Comparison of ENCODE assay signal across 8 cellular contexts in the genomic region with DNA sequence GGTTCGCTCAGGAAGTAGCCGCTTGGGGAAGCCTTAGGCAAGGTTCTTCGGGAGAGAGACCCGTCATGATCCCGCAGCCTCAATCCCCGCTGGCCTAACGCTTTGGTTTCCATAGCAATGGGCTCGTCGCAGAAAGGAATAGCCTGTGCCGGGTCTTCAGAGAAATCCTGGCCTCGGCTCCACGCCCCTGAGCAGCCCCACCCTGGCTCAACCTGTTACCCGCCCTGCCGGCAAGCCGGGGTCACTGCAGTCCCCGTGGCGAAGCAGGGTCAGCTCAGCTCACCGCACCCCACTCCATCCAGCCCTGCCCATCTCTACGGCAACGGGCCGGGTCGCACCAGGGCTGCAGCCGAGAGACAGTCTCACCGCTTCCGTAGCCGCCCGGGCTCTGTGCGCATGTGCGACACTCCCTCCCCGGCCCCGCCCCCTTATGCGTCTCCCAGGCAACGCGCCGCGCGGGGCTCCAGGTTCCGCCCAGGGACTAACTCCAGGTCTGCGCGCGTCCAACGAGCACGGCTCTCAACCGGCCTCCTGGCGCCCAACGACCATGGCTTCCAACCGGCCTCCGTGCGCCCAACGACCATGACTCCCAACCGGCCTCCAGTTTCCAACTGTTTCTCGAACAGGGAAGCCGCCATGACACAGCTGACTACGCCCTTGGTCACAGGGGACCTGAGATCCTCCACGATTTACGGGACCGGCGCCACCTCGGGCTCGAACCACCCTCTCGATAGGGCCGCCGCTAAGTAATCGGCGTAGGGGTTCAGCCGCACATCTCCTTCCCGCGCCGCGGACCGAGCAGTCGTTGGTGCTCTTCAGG. TPM values are rescaled to one million over a fixed set of nuclear protein-coding genes. Genes with fewer than 3 reads are reported as not detected.
DNase-seq lines count a peak whose midpoint lies in the region; ATAC-seq and TF ChIP-seq lines count a peak whose summit lies in the region.

Gene DUSP18 (minus strand): TSS at position 390 of the 820 bp plus-strand sequence. CDS start 3,872 bp downstream, outside the sequence.

- peak within 1 kb of the TSS; percentile 92 for H3K4me3 Mint-ChIP-seq in activated T-helper 17 cell treated with anti-CD3 and anti-CD28 coated beads, Interleukin-2, amount 50 U/mL, for 72 hours
- H3K4me3 Mint-ChIP-seq in naive thymus-derived CD8-positive, alpha-beta T cell: peak within 1 kb of the TSS; percentile 91 to 97 (median 94)
- peak within 1 kb of the TSS; percentile 98 for H3K4me3 Mint-ChIP-seq in stimulated activated naive B cell treated with anti-CD40 and anti-IgM and Interleukin-4, amounts not matched to agents 10 μg/mL and 1 μg/mL and 100 μg/mL, for 72 hours

- peak within 1 kb of the TSS; percentile 56 for H3K27ac ChIP-seq in GM23248

- H3K36me3 Mint-ChIP-seq in activated T-helper 17 cell treated with anti-CD3 and anti-CD28 coated beads, Interleukin-2, amount 50 U/mL, for 72 hours (ENCODE audit: low read depth): peaks cover 19% of the 10 kb centered on the region
- peaks cover 7 to 15% (median 15%) of the 10 kb centered on the region in 3 donors for H3K36me3 Mint-ChIP-seq in naive thymus-derived CD8-positive, alpha-beta T cell
- peaks cover 15 to 17% of the 10 kb centered on the region in 2 donors for H3K36me3 Mint-ChIP-seq in stimulated activated naive B cell treated with anti-CD40 and anti-IgM and Interleukin-4, amounts not matched to agents 10 μg/mL and 1 μg/mL and 100 μg/mL, for 72 hours

- in situ Hi-C loops in GM23248 (cut with MboI): no loop called here

- H3F3A ChIP-seq in GM23248 (ENCODE audit: insufficient read depth): no peaks in the 10 kb centered on the region

- H3K27me3 Mint-ChIP-seq in activated T-helper 17 cell treated with anti-CD3 and anti-CD28 coated beads, Interleukin-2, amount 50 U/mL, for 72 hours: no peaks in the 10 kb centered on the region
- no peaks in the 10 kb centered on the region for H3K27me3 Mint-ChIP-seq in naive thymus-derived CD8-positive, alpha-beta T cell
- H3K27me3 Mint-ChIP-seq in stimulated activated naive B cell treated with anti-CD40 and anti-IgM and Interleukin-4, amounts not matched to agents 10 μg/mL and 1 μg/mL and 100 μg/mL, for 72 hours: peaks cover 5 to 8% of the 10 kb centered on the region in 2 donors

- peak within 1 kb of the TSS; percentile 88 for H3K27ac Mint-ChIP-seq in activated T-helper 17 cell treated with anti-CD3 and anti-CD28 coated beads, Interleukin-2, amount 50 U/mL, for 72 hours
- peak within 1 kb of the TSS; percentile 86 to 97 (median 94) for H3K27ac Mint-ChIP-seq in naive thymus-derived CD8-positive, alpha-beta T cell
- peak within 1 kb of the TSS; percentile 92 for H3K27ac Mint-ChIP-seq in stimulated activated naive B cell treated with anti-CD40 and anti-IgM and Interleukin-4, amounts not matched to agents 10 μg/mL and 1 μg/mL and 100 μg/mL, for 72 hours

- H3K36me3 ChIP-seq in GM23248 (ENCODE audit: low read depth): no peaks in the 10 kb centered on the region

- no peak for TF ChIP-seq CTCF in fibroblast of mammary gland (conservative IDR thresholded peaks at IDR 0.05; ENCODE audit: control insufficient read depth, insufficient read depth, low read depth, low read length)

- no peaks in the 10 kb centered on the region for H3K27me3 ChIP-seq in GM23248 (replicated peaks; ENCODE audit: insufficient read depth)

- H3K79me2 ChIP-seq in GM23248 (ENCODE audit: insufficient read depth): peaks cover 5% of the 10 kb centered on the region; the same call in 1 of the 2 replicates

- H4K20me1 ChIP-seq in GM23248 (ENCODE audit: insufficient read depth): no peaks in the 10 kb centered on the region

- peak within 1 kb of the TSS; percentile 82 for H3K4me3 ChIP-seq in GM23248
- H3K4me3 ChIP-seq in fibroblast of mammary gland (ENCODE audit: control insufficient read depth, low read depth, low read length): peak within 1 kb of the TSS; percentile 85

- ATAC-seq in activated T-helper 17 cell treated with anti-CD3 and anti-CD28 coated beads, Interleukin-2, amount 50 U/mL, for 72 hours (replicated peaks): peak; percentile 96
- ATAC-seq in naive thymus-derived CD8-positive, alpha-beta T cell: peak; percentile 88 to 93
- ATAC-seq in stimulated activated naive B cell treated with anti-CD40 and anti-IgM and Interleukin-4, amounts not matched to agents 10 μg/mL and 1 μg/mL and 100 μg/mL, for 72 hours (replicated peaks): peak; percentile 93 to 96

- DNase-seq in EH (ENCODE audit: low read depth): peak; percentile 89
- DNase-seq in GM23248: peak; percentile 96
- DNase-seq in LHCN-M2 (ENCODE audit: low read depth): peak; percentile 89
- DNase-seq in RPMI7951 (ENCODE audit: low read depth): peak; percentile 85
- peak; percentile 85 for DNase-seq in fibroblast of mammary gland (ENCODE audit: low read depth)
- peak; percentile 86 to 96 (median 92) for DNase-seq in naive thymus-derived CD8-positive, alpha-beta T cell
- DNase-seq in stimulated activated naive B cell treated with anti-CD40 and anti-IgM and Interleukin-4, amounts not matched to agents 10 μg/mL and 1 μg/mL and 100 μg/mL, for 72 hours: peak; percentile 89

- POLR2A ChIA-PET in naive thymus-derived CD8-positive, alpha-beta T cell (lab: Charles Lee): interaction anchor here (1.0 to 1.3 kb wide), 2 partner anchors 32 to 619 kb away, joined by 4 to 8 read pairs; partner anchors contain the start of gene SLC35E4

- H3K9me2 ChIP-seq in GM23248 (ENCODE audit: insufficient read depth): no peaks in the 10 kb centered on the region

- H3K4me2 ChIP-seq in GM23248 (ENCODE audit: unreplicated experiment): peak within 1 kb of the TSS; percentile 90

- no peaks in the 10 kb centered on the region for H3K9me3 ChIP-seq in GM23248 (ENCODE audit: low read depth)

- no peaks in the 10 kb centered on the region for H3K4me1 ChIP-seq in GM23248 (ENCODE audit: insufficient read depth)

- H2AFZ ChIP-seq in GM23248: peak within 1 kb of the TSS; percentile 93

- peaks cover 13% of the 10 kb centered on the region for H3K4me1 Mint-ChIP-seq in activated T-helper 17 cell treated with anti-CD3 and anti-CD28 coated beads, Interleukin-2, amount 50 U/mL, for 72 hours
- peaks cover 20 to 41% (median 29%) of the 10 kb centered on the region in 4 donors for H3K4me1 Mint-ChIP-seq in naive thymus-derived CD8-positive, alpha-beta T cell
- H3K4me1 Mint-ChIP-seq in stimulated activated naive B cell treated with anti-CD40 and anti-IgM and Interleukin-4, amounts not matched to agents 10 μg/mL and 1 μg/mL and 100 μg/mL, for 72 hours: peaks cover 18 to 20% of the 10 kb centered on the region in 2 donors

- WGBS in GM23248 (ENCODE audit: low coverage in 1 of 2, low lambda C conversion rate in 2 of 2, missing lambda C conversion rate in 2 of 2), 2 experiments: 0 to 1% methylated on average over 60 to 68 of the region's 72 CpGs

- no peaks in the 10 kb centered on the region for H3K9me3 Mint-ChIP-seq in activated T-helper 17 cell treated with anti-CD3 and anti-CD28 coated beads, Interleukin-2, amount 50 U/mL, for 72 hours
- no peaks in the 10 kb centered on the region for H3K9me3 Mint-ChIP-seq in naive thymus-derived CD8-positive, alpha-beta T cell
- no peaks in the 10 kb centered on the region for H3K9me3 Mint-ChIP-seq in stimulated activated naive B cell treated with anti-CD40 and anti-IgM and Interleukin-4, amounts not matched to agents 10 μg/mL and 1 μg/mL and 100 μg/mL, for 72 hours

- H3K9ac ChIP-seq in GM23248: peak within 1 kb of the TSS; percentile 83

RNA-seq across cellular contexts. Expression of gene DUSP18, which starts in this region (rescaled TPM):
- total RNA-seq in GM23248 (2014; rRNA removed; shearing (Covaris generic)): 7.1 and 9.5 TPM in 2 replicates
- 12.4 and 12.7 TPM in 2 replicates for polyA plus RNA-seq in GM23248 (2016; fragmentation: Nextera tagmentation; extraction: Ambion mirVana)
- total RNA-seq in LHCN-M2 (2014; rRNA removed): 6.8 and 11.9 TPM in 2 replicates
- polyA plus RNA-seq in LHCN-M2 (2012): 6.5 TPM
- total RNA-seq in RPMI7951 (2014; rRNA removed; shearing (Covaris generic)): 4.8 and 5.1 TPM in 2 replicates
- total RNA-seq in activated T-helper 17 cell treated with anti-CD3 and anti-CD28 coated beads, Interleukin-2, amount 50 U/mL, for 72 hours: 1 to 10 TPM; 9.6 to 9.7 TPM
- 10 to 100 TPM; 14.8 to 18.6 TPM for total RNA-seq in naive thymus-derived CD8-positive, alpha-beta T cell
- polyA plus RNA-seq in naive thymus-derived CD8-positive, alpha-beta T cell: 1 to 10 TPM; 5.1 to 7.8 (median 6.6) TPM

Comparison
In these comparisons a context has a peak if more than half of its experiments do, and no peak if none do; other contexts are left out.
1. Peak in every context shown above with its lines: DNase-seq, ATAC-seq, H3K4me3 ChIP-seq and H3K27ac ChIP-seq.